Comparison of ENCODE assay signal across 10 cellular contexts in the genomic region with DNA sequence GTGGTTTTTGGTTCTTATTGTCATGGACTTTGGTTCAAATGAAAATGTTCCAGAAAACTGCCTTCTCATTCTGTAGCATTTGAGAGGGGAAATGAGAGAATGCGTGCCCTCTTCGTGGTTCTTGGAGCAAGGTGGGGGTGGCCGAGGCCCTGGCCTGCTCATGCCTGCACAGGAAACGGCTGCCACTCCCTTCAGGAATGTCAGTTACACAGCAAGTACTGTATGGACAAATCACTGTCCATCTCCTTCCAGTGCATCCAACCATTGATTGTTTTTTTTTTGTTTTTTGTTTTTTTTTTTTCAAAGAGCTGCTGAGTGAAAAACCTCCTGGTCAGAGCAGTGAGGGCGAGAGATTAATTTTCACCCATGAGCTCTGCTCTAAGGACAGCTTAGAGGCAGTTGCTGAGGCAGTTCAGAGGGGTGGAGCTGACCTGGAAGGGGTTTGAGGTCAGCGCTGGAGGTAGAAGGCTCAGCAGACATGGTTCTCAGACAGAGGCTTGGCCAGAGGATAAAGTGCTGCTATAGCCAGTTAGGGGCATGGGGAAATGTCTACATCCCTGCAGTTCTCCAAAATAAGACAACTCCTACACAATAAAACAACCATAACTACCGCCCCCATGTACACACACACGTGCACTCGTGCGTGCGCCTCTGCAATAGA. TPM values are rescaled to one million over a fixed set of nuclear protein-coding genes. Genes with fewer than 3 reads are reported as not detected.
DNase-seq lines count a peak whose midpoint lies in the region; ATAC-seq, FAIRE-seq and TF ChIP-seq lines count a peak whose summit lies in the region.
"Had no signal": no experiment of that assay in that cellular context is flagged by ENCODE, and none has a peak within 500 bp of the region (broad histone marks: within the 10 kb centered on the region; RNA-seq: fewer than 3 reads in every experiment).

No MANE protein-coding gene starts in this region.

- H3K4me3 Mint-ChIP-seq in GM23338 (no peak overlapping the region; the same call in 2 of the 3 replicates), osteocyte (ENCODE audit: unreplicated experiment) (no peak overlapping the region)

- H3K36me3 Mint-ChIP-seq in GM23338 (ENCODE audit: low read depth) (no peaks in the 10 kb centered on the region; the same call in 2 of the 3 replicates), osteocyte (ENCODE audit: unreplicated experiment) (no peaks in the 10 kb centered on the region)

- dilution Hi-C loops in endothelial cell of umbilical vein (cut with MboI; ENCODE audit: extremely low pct_ligation_motif_present, low sequenced_read_pairs), result no loop called here

- H3K27me3 Mint-ChIP-seq in GM23338 (ENCODE audit: insufficient read depth, low read depth, poor library complexity) (peaks cover 12% of the 10 kb centered on the region), osteocyte (ENCODE audit: unreplicated experiment) (no peaks in the 10 kb centered on the region)

- H3K4me1 Mint-ChIP-seq in GM23338 (peaks cover 25% of the 10 kb centered on the region), osteocyte (ENCODE audit: unreplicated experiment) (peaks cover 26% of the 10 kb centered on the region)

- CTCF ChIA-PET in endothelial cell of umbilical vein (lab: Charles Lee), result interaction anchor here (0.6 to 4.1 kb wide), 45 partner anchors 9 to 1141 kb away, joined by 3 to 40 read pairs (median 5); a partner anchor contains a TSS

- 0 out of 2 replicates have a peak overlapping the region, but pooled peaks have one; percentile 4 for H2AFZ ChIP-seq in GM23338
- H2AFZ ChIP-seq in OCI-LY3 (ENCODE audit: low read depth, low read length), result peak overlapping the region; percentile 93
- peak overlapping the region; percentile 94 for H2AFZ ChIP-seq in endothelial cell of umbilical vein (ENCODE audit: low read depth, low read length)

- POLR2A ChIA-PET in endothelial cell of umbilical vein (lab: Charles Lee), result no interaction called here

- H3F3A ChIP-seq in GM23338 (replicated peaks; ENCODE audit: low read depth), result no peaks in the 10 kb centered on the region

- no peak for DNase-seq in GM23338 (ENCODE audit: low spot score)
- DNase-seq in endothelial cell of umbilical vein (ENCODE audit: low read depth, low spot score), result no peak
- DNase-seq in osteocyte (ENCODE audit: extremely low spot score, unreplicated experiment), result no peak
- DNase-seq in aorta, result no peak
- no peak for DNase-seq in GM13976 (ENCODE audit: low spot score)
- no peak for DNase-seq in middle frontal gyrus (ENCODE audit: extremely low spot score, low spot score)

- H3K27ac Mint-ChIP-seq in GM23338, result no peak overlapping the region
- peak overlapping the region; percentile 59 for H3K27ac Mint-ChIP-seq in osteocyte (ENCODE audit: unreplicated experiment)

- H3K9me3 ChIP-seq in OCI-LY3 (ENCODE audit: insufficient read depth, low read length), result no peaks in the 10 kb centered on the region
- H3K9me3 ChIP-seq in endothelial cell of umbilical vein (replicated peaks; ENCODE audit: control insufficient read depth, insufficient read depth, low read length), result no peaks in the 10 kb centered on the region
- H3K9me3 ChIP-seq in aorta (ENCODE audit: control insufficient read depth, low read length), result no peaks in the 10 kb centered on the region
- H3K9me3 ChIP-seq: sigmoid colon had no signal

- H3K79me2 ChIP-seq in GM23338 (replicated peaks; ENCODE audit: insufficient read depth), result no peaks in the 10 kb centered on the region
- no peaks in the 10 kb centered on the region for H3K79me2 ChIP-seq in OCI-LY3 (ENCODE audit: low read length)
- H3K79me2 ChIP-seq in endothelial cell of umbilical vein (ENCODE audit: control insufficient read depth, insufficient read depth, low read length), result no peaks in the 10 kb centered on the region

- in situ Hi-C loops in GM13976 (cut with MboI; ENCODE audit: low sequenced_read_pairs, unreplicated experiment), result loop anchor here (25.0 kb wide), 1 partner anchor 332 kb away; no protein-coding TSS in a partner anchor

- ATAC-seq in GM23338 (peak; percentile 15), HG03460 (IDR thresholded peaks at IDR 0.05; ENCODE audit: unreplicated experiment) (no peak), aorta (ENCODE audit: low FRiP score) (no peak)

- H3K9me1 ChIP-seq in endothelial cell of umbilical vein (replicated peaks; ENCODE audit: control insufficient read depth, extremely low read depth, insufficient read depth, low read length), result no peaks in the 10 kb centered on the region

- H3K4me3 ChIP-seq in GM23338 (no peak overlapping the region), OCI-LY3 (ENCODE audit: low read length) (peak overlapping the region; percentile 68), endothelial cell of umbilical vein (replicated peaks in 1 of 3; ENCODE audit: insufficient read depth in 1 of 3, low read depth in 1 of 3, low read length in 3 of 3) (no peak overlapping the region), aorta (ENCODE audit: low read length in 2 of 2) (no peak overlapping the region)
- H3K4me3 ChIP-seq: sigmoid colon had no signal

- H3K4me1 ChIP-seq in GM23338 (ENCODE audit: insufficient read depth) (peaks cover 12% of the 10 kb centered on the region; the same call in 1 of the 2 replicates), OCI-LY3 (ENCODE audit: low read length) (peaks cover 12% of the 10 kb centered on the region), endothelial cell of umbilical vein (ENCODE audit: control insufficient read depth, extremely low read depth, insufficient read depth, low read length) (peaks cover 7% of the 10 kb centered on the region), aorta (ENCODE audit: control insufficient read depth in 1 of 2, insufficient read depth in 2 of 2, low read length in 2 of 2) (no peaks in the 10 kb centered on the region)

- H3K9me2 ChIP-seq in GM23338 (ENCODE audit: insufficient read depth), result no peaks in the 10 kb centered on the region

- H3K27ac ChIP-seq in GM23338 (ENCODE audit: low read depth) (no peak overlapping the region), OCI-LY3 (ENCODE audit: low read length) (no peak overlapping the region), endothelial cell of umbilical vein (ENCODE audit: insufficient read depth, low read depth, low read length) (no peak overlapping the region), aorta (ENCODE audit: low read depth in 1 of 2, low read length in 2 of 2) (no peak overlapping the region)
- H3K27ac ChIP-seq: coronary artery, sigmoid colon had no signal

- H3K9me3 Mint-ChIP-seq in GM23338, result no peaks in the 10 kb centered on the region; the same call in 2 of the 3 replicates
- no peaks in the 10 kb centered on the region for H3K9me3 Mint-ChIP-seq in osteocyte (ENCODE audit: unreplicated experiment)

- intact Hi-C loops in endothelial cell of umbilical vein (cut with micrococcal nuclease) (loop anchor here (1.0 to 2.0 kb wide), 4 partner anchors 129 to 335 kb away; no protein-coding TSS in a partner anchor), aorta (cut with DNase I) (loop anchor here (1.0 to 10.0 kb wide), 3 partner anchors 229 to 337 kb away; a partner anchor contains a TSS)

- H3K9ac ChIP-seq in OCI-LY3 (ENCODE audit: low read length) (peak overlapping the region; percentile 38; the same call in 1 of the 2 replicates), endothelial cell of umbilical vein (replicated peaks; ENCODE audit: extremely low read depth, insufficient read depth, low read length) (no peak overlapping the region)

- H3K4me2 ChIP-seq in GM23338 (peak overlapping the region; percentile 7; the same call in 1 of the 2 replicates), OCI-LY3 (ENCODE audit: low read length) (peak overlapping the region; percentile 80), endothelial cell of umbilical vein (ENCODE audit: insufficient read depth, low read length) (peak overlapping the region; percentile 42)

- peak; percentile 77 for FAIRE-seq in endothelial cell of umbilical vein (lab: Jason Lieb, UNC)

- 57 to 64% methylated on average over 11 of the region's 11 CpGs for WGBS in aorta, 2 donors

- no peak for TF ChIP-seq POLR2A in endothelial cell of umbilical vein (IDR thresholded peaks at IDR 0.05; ENCODE audit: low read depth, low read length)

- H3K27me3 ChIP-seq in GM23338 (ENCODE audit: insufficient read depth) (no peaks in the 10 kb centered on the region), OCI-LY3 (ENCODE audit: low read depth, low read length) (no peaks in the 10 kb centered on the region), endothelial cell of umbilical vein (ENCODE audit: control insufficient read depth in 2 of 2, insufficient read depth in 2 of 2, low read length in 2 of 2) (no peaks in the 10 kb centered on the region), aorta (ENCODE audit: control insufficient read depth in 1 of 2, insufficient read depth in 2 of 2, low read length in 1 of 2) (no peaks in the 10 kb centered on the region)
- H3K27me3 ChIP-seq: sigmoid colon had no signal

- H4K20me1 ChIP-seq in GM23338 (replicated peaks; ENCODE audit: insufficient read depth) (no peaks in the 10 kb centered on the region), OCI-LY3 (ENCODE audit: insufficient read depth, low read length) (no peaks in the 10 kb centered on the region), endothelial cell of umbilical vein (replicated peaks; ENCODE audit: control insufficient read depth, extremely low read depth, insufficient read depth, low read length) (no peaks in the 10 kb centered on the region)

- TF ChIP-seq CTCF in GM23338 (conservative IDR thresholded peaks at IDR 0.05; ENCODE audit: low read depth in 2 of 2) (no peak), OCI-LY3 (IDR thresholded peaks at IDR 0.05; ENCODE audit: low read depth, low read length) (no peak), endothelial cell of umbilical vein (IDR thresholded peaks at IDR 0.05; ENCODE audit: extremely low read depth in 1 of 2, insufficient read depth in 1 of 2, low read depth in 1 of 2, low read length in 2 of 2) (no peak), osteocyte (IDR thresholded peaks at IDR 0.05) (no peak), GM13976 (IDR thresholded peaks at IDR 0.05; ENCODE audit: borderline replicate concordance, control extremely low read depth, extremely low read depth, insufficient read depth, missing control alignments) (no peak)

- no TSS peak for BruUV-seq in endothelial cell of umbilical vein (replicated peaks; lab: Mats Ljungman, UMichigan)

- H3K36me3 ChIP-seq in GM23338 (ENCODE audit: insufficient read depth), result no peaks in the 10 kb centered on the region
- H3K36me3 ChIP-seq in OCI-LY3 (replicated peaks; ENCODE audit: low read depth, low read length), result no peaks in the 10 kb centered on the region
- no peaks in the 10 kb centered on the region for H3K36me3 ChIP-seq in endothelial cell of umbilical vein (ENCODE audit: control insufficient read depth in 2 of 2, extremely low read depth in 1 of 2, insufficient read depth in 2 of 2, low read length in 2 of 2)
- H3K36me3 ChIP-seq in aorta (ENCODE audit: control insufficient read depth in 1 of 2, insufficient read depth in 2 of 2, low read length in 1 of 2), result no peaks in the 10 kb centered on the region
- H3K36me3 ChIP-seq: sigmoid colon had no signal

RNA-seq across cellular contexts. Expression of a gene that starts 20.2 kb away (rescaled TPM):
- 76.9 and 103 TPM in 2 replicates for total RNA-seq in GM23338 (2014; rRNA removed; shearing (Covaris generic))
- polyA plus RNA-seq in GM23338 (2016; fragmentation: Nextera tagmentation; extraction: Ambion mirVana), result 36.7 and 52.9 TPM in 2 replicates
- total RNA-seq in endothelial cell of umbilical vein, result 55.7 and 64.7 TPM in 2 replicates
- 14.0 and 25.4 TPM in 2 replicates for polyA plus RNA-seq in endothelial cell of umbilical vein
- 23.7 and 31.0 TPM in 2 replicates for polyA plus RNA-seq in endothelial cell of umbilical vein (2011; cell fraction: cytosol; rRNA removed)
- 71.9 and 128 TPM in 2 replicates for polyA plus RNA-seq in endothelial cell of umbilical vein (2011; cell fraction: nucleus; rRNA removed)
- 18.1 and 38.9 TPM in 2 replicates for polyA plus RNA-seq in endothelial cell of umbilical vein (2012)
- polyA minus RNA-seq in endothelial cell of umbilical vein, result 25.9 and 32.5 TPM in 2 replicates
- polyA minus RNA-seq in endothelial cell of umbilical vein (2011; cell fraction: cytosol; rRNA and poly(A)+ RNA removed), result 58.3 TPM
- polyA minus RNA-seq in endothelial cell of umbilical vein (2011; cell fraction: nucleus; rRNA and poly(A)+ RNA removed), result 34.8 and 42.8 TPM in 2 replicates
- 12.4 and 14.0 TPM in 2 replicates for total RNA-seq in osteocyte
- 1 to 10 TPM; 3.3 to 5.8 TPM for total RNA-seq in aorta
- polyA plus RNA-seq in aorta, result 1 to 10 TPM; 2.8 to 4.8 TPM

RNA-seq across cellular contexts. Expression of a gene that starts 58.7 kb away (rescaled TPM):
- 283 and 305 TPM in 2 replicates for total RNA-seq in GM23338 (2014; rRNA removed; shearing (Covaris generic))
- polyA plus RNA-seq in GM23338 (2016; fragmentation: Nextera tagmentation; extraction: Ambion mirVana) (3,258 and 3,794 TPM in 2 replicates), endothelial cell of umbilical vein (2,536 and 2,985 TPM in 2 replicates), aorta (1,000 to 10,000 TPM; 2,598 to 3,346 TPM)
- total RNA-seq in endothelial cell of umbilical vein (1,595 and 1,603 TPM in 2 replicates), osteocyte (1,498 and 1,580 TPM in 2 replicates), aorta (1,000 to 10,000 TPM; 1,445 to 1,646 TPM)
- 1,451 and 1,565 TPM in 2 replicates for polyA plus RNA-seq in endothelial cell of umbilical vein (2011; cell fraction: cytosol; rRNA removed)
- 380 TPM in 2 replicates for polyA plus RNA-seq in endothelial cell of umbilical vein (2011; cell fraction: nucleus; rRNA removed)
- 1,498 and 2,491 TPM in 2 replicates for polyA plus RNA-seq in endothelial cell of umbilical vein (2012)
- 467 and 555 TPM in 2 replicates for polyA minus RNA-seq in endothelial cell of umbilical vein
- 8,255 TPM for polyA minus RNA-seq in endothelial cell of umbilical vein (2011; cell fraction: cytosol; rRNA and poly(A)+ RNA removed)
- 97.9 and 165 TPM in 2 replicates for polyA minus RNA-seq in endothelial cell of umbilical vein (2011; cell fraction: nucleus; rRNA and poly(A)+ RNA removed)

Comparison
In these comparisons a context has a peak if more than half of its experiments do, and no peak if none do; other contexts are left out.
1. H2AFZ ChIP-seq: peak in every context shown above with its lines; median percentile 94 in endothelial cell of umbilical vein; 93 in OCI-LY3; 4 in GM23338.
2. H3K4me2 ChIP-seq: peak in every context shown above with its lines; median percentile 80 in OCI-LY3; 42 in endothelial cell of umbilical vein; 7 in GM23338.